29 cellular contexts compared by ENCODE assay signal in the genomic region with DNA sequence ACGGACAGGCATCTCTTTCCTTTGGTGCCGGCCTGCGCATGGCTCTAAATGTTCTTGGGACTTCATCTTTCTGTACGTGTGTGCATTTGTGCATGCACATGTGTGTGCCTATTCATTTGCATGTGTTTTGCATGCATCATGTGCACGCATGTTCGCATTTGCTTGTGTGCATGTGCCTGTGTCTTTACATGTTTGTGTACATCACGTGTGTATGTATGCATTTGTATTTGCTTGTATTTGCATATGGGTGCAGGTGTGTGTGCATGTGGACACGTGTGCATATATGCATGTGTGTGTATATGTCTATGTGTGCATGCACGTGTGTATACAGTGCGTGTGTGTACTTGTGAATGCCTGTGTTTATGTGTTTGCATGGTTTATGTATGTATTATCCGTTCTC.
"Had no signal": no experiment of that assay in that cellular context is flagged by ENCODE, and none has a peak within 500 bp of the region (broad histone marks: within the 10 kb centered on the region; RNA-seq: fewer than 3 reads in every experiment).

No MANE protein-coding gene starts in this region.

- H3K4me1 ChIP-seq: adrenal gland, body of pancreas had no signal

- ATAC-seq: activated CD4-positive, alpha-beta T cell treated with anti-CD3 and anti-CD28 coated beads for 36 hours; activated CD8-positive, alpha-beta memory T cell treated with anti-CD3 and anti-CD28 coated beads, Interleukin-2, amount 10 ng/mL, durations not matched to agents 7 days and 5 days; activated CD8-positive, alpha-beta T cell treated with anti-CD3 and anti-CD28 coated beads, Interleukin-2, amount 10 ng/mL, durations not matched to agents 7 days and 5 days; activated naive CD8-positive, alpha-beta T cell treated with anti-CD3 and anti-CD28 coated beads, Interleukin-2, amount 50 U/mL, for 24 hours; body of pancreas; gastroesophageal sphincter had no signal

- H3K36me3 ChIP-seq: adrenal gland, cardiac muscle cell, esophagus squamous epithelium, gastroesophageal sphincter had no signal

- H3K4me3 ChIP-seq: adrenal gland, body of pancreas, cardiac muscle cell, coronary artery, dorsolateral prefrontal cortex, esophagus squamous epithelium, gastroesophageal sphincter had no signal

- H3K27ac ChIP-seq: adrenal gland, body of pancreas, cardiac muscle cell, coronary artery, dorsolateral prefrontal cortex, esophagus squamous epithelium, gastroesophageal sphincter had no signal

- H3K9me3 ChIP-seq: adrenal gland, body of pancreas, esophagus squamous epithelium, gastroesophageal sphincter had no signal

- H3K27me3 ChIP-seq: adrenal gland, body of pancreas, cardiac muscle cell had no signal

- DNase-seq: activated CD4-positive, alpha-beta memory T cell treated with anti-CD3 and anti-CD28 coated beads for 36 hours; activated CD4-positive, alpha-beta T cell treated with anti-CD3 and anti-CD28 coated beads for 36 hours; activated CD4-positive, alpha-beta T cell treated with anti-CD3 and anti-CD28 coated beads, Interleukin-2, amount 10 ng/mL, durations not matched to agents 24 days and 14 days; activated CD4-positive, CD25-positive, alpha-beta regulatory T cell; activated CD4-positive, CD25-positive, alpha-beta regulatory T cell treated with anti-CD3 and anti-CD28 coated beads, Interleukin-2, amount 50 U/mL, for 72 hours; activated CD8-positive, alpha-beta memory T cell treated with anti-CD3 and anti-CD28 coated beads, Interleukin-2, amount 10 ng/mL, durations not matched to agents 7 days and 5 days; activated CD8-positive, alpha-beta memory T cell treated with anti-CD3 and anti-CD28 coated beads, Interleukin-2, amount 50 U/mL, for 4 hours; activated CD8-positive, alpha-beta T cell treated with anti-CD3 and anti-CD28 coated beads, Interleukin-2, amount 10 ng/mL, durations not matched to agents 7 days and 5 days; activated effector memory CD4-positive, alpha-beta T cell treated with anti-CD3 and anti-CD28 coated beads, Interleukin-2, amount 50 U/mL, for 16 hours; activated naive CD4-positive, alpha-beta T cell treated with anti-CD3 and anti-CD28 coated beads for 36 hours; activated naive CD8-positive, alpha-beta T cell treated with anti-CD3 and anti-CD28 coated beads for 36 hours; activated naive CD8-positive, alpha-beta T cell treated with anti-CD3 and anti-CD28 coated beads, Interleukin-2, amount 50 U/mL, for 24 hours; activated T-cell treated with anti-CD3 and anti-CD28 coated beads, Interleukin-2, amount 50 U/mL, for 1 hour; activated T-cell treated with anti-CD3 and anti-CD28 coated beads, Interleukin-2, amount 50 U/mL, for 48 hours; adrenal gland; amygdala; aorta; body of pancreas; central memory CD4-positive, alpha-beta T cell; dorsolateral prefrontal cortex; effector memory CD4-positive, alpha-beta T cell; endodermal cell; erythroblast; esophagus squamous epithelium; foreskin melanocyte; T-helper 2 cell had no signal
